ENCODE assay signal across 1 cellular context in genomic region chr12:89697256-89697655, GRCh38.
TF ChIP-seq lines count a peak whose summit lies in the region.

No MANE protein-coding gene starts in this region.

TF ChIP-seq in GM12878, 131 proteins besides CTCF, POLR2A, EP300 and RAD21:
- no peak for TF ChIP-seq PBX3 (IDR thresholded peaks at IDR 0.05; ENCODE audit: insufficient replicate concordance, low read depth, low read length)
- peak; percentile 51; the same call in 1 of the 2 replicates for TF ChIP-seq SPI1 (IDR thresholded peaks at IDR 0.05; ENCODE audit: borderline replicate concordance, insufficient read depth, low read depth, low read length)
- no peak for TF ChIP-seq SMAD1 (IDR thresholded peaks at IDR 0.05; ENCODE audit: low read depth, partially characterized antibody)
- TF ChIP-seq JUNB (IDR thresholded peaks at IDR 0.05), result no peak
- TF ChIP-seq ZNF207 (IDR thresholded peaks at IDR 0.05; ENCODE audit: borderline replicate concordance), result no peak
